22 cellular contexts compared by ENCODE assay signal in genomic region chr6:159837511-159837910, GRCh38. TPM values are rescaled to one million over a fixed set of nuclear protein-coding genes. Genes with fewer than 3 reads are reported as not detected.
DNase-seq lines count a peak whose midpoint lies in the region; FAIRE-seq and TF ChIP-seq lines count a peak whose summit lies in the region.
"Had no signal": no experiment of that assay in that cellular context is flagged by ENCODE, and none has a peak within 500 bp of the region (broad histone marks: within the 10 kb centered on the region; RNA-seq: fewer than 3 reads in every experiment).

No MANE protein-coding gene starts in this region.

- intact Hi-C loops in uterus (cut with DNase I; ENCODE audit: low total_unique reads): no loop called here

- no peaks in the 10 kb centered on the region for H4K20me1 ChIP-seq in BLaER1 treated with 17β-estradiol and CSF1 and Interleukin-3, amounts not matched to agents 10 nM and 100 nM

- H3K9me3 ChIP-seq in BLaER1 treated with 17β-estradiol and CSF1 and Interleukin-3, amounts not matched to agents 10 nM and 100 nM (replicated peaks in 1 of 11): no peaks in the 10 kb centered on the region
- no peaks in the 10 kb centered on the region for H3K9me3 ChIP-seq in uterus
- H3K9me3 ChIP-seq: HAP-1 had no signal

- TF ChIP-seq CTCF in coronary artery (IDR thresholded peaks at IDR 0.05) (no peak), uterus (IDR thresholded peaks at IDR 0.05) (no peak)

- H3K4me1 ChIP-seq in BLaER1 treated with 17β-estradiol and CSF1 and Interleukin-3, amounts not matched to agents 10 nM and 100 nM: peaks cover 26 to 58% (median 44%) of the 10 kb centered on the region in 10 experiments
- peaks cover 0 to 5% of the 10 kb centered on the region in 2 donors for H3K4me1 ChIP-seq in uterus
- H3K4me1 ChIP-seq: HAP-1 had no signal

- no peaks in the 10 kb centered on the region for H3K27me3 ChIP-seq in BLaER1 treated with 17β-estradiol and CSF1 and Interleukin-3, amounts not matched to agents 10 nM and 100 nM
- no peaks in the 10 kb centered on the region for H3K27me3 ChIP-seq in uterus

- H3K27ac ChIP-seq in BLaER1 treated with 17β-estradiol and CSF1 and Interleukin-3, amounts not matched to agents 10 nM and 100 nM: peak overlapping the region in 3 of 11 experiments; percentile 36 to 55 (median 50); a peak in 2 of 22 replicates
- H3K27ac ChIP-seq in coronary artery (peak overlapping the region in 1 of 2 donors; percentile 87), uterus (peak overlapping the region; percentile 90 to 92)
- H3K27ac ChIP-seq: GM23248 had no signal

- no peak for TF ChIP-seq POLR2A in uterus (IDR thresholded peaks at IDR 0.05)

- H3K36me3 ChIP-seq in BLaER1 treated with 17β-estradiol and CSF1 and Interleukin-3, amounts not matched to agents 10 nM and 100 nM: no peaks in the 10 kb centered on the region
- H3K36me3 ChIP-seq in uterus: no peaks in the 10 kb centered on the region
- H3K36me3 ChIP-seq: HAP-1 had no signal

- H3K9ac ChIP-seq in BLaER1 treated with 17β-estradiol and CSF1 and Interleukin-3, amounts not matched to agents 10 nM and 100 nM: peak overlapping the region in 1 of 11 experiments; percentile 65; a peak in 2 of 22 replicates
- H3K9ac ChIP-seq: GM23248 had no signal

- H3K4me2 ChIP-seq in BLaER1 treated with 17β-estradiol and CSF1 and Interleukin-3, amounts not matched to agents 10 nM and 100 nM: peak overlapping the region; percentile 79 to 98 (median 90)

- H3K4me3 ChIP-seq in BLaER1 treated with 17β-estradiol and CSF1 and Interleukin-3, amounts not matched to agents 10 nM and 100 nM: peak overlapping the region in 1 of 10 experiments; percentile 54; a peak in 2 of 20 replicates
- H3K4me3 ChIP-seq in coronary artery (peak overlapping the region; percentile 58), uterus (no peak overlapping the region)
- H3K4me3 ChIP-seq: GM12878, GM23248, HAP-1 had no signal

- no peak for FAIRE-seq in GM19239 (lab: Jason Lieb, UNC)
- FAIRE-seq: D721Med, GM12878, GM18507, H54 had no signal

- DNase-seq in coronary artery (ENCODE audit: low spot score): no peak
- DNase-seq in mesenteric fat pad (ENCODE audit: low spot score): peak; percentile 64
- DNase-seq in uterus: no peak
- no peak for DNase-seq in cortex of kidney (lab: John Stamatoyannopoulos, UW)
- no peak for DNase-seq in GM19239 (ENCODE audit: insufficient read length, low spot score)
- DNase-seq in OCI-M2 (lab: John Stamatoyannopoulos, UW; ENCODE audit: unreplicated experiment): no peak
- DNase-seq: CD4-positive, alpha-beta T cell; CD8-positive, alpha-beta memory T cell; DMS 273 treated with DMSO at 0.1 percent for 48 hours; DMS79; EL; GDM1; GM23248; HFFc6 had no signal

RNA-seq across cellular contexts. Expression of gene PNLDC1, which starts 37.4 kb away (rescaled TPM):
- total RNA-seq in mesenteric fat pad: not detected
- under 1 TPM in 1 of 4 donors, not detected in 3; 0.69 TPM for total RNA-seq in uterus
- total RNA-seq: A172, GM23248, HFFc6 had no signal

RNA-seq across cellular contexts. Expression of gene MRPL18, which starts 47.2 kb away (rescaled TPM):
- total RNA-seq in mesenteric fat pad (59.3 TPM), uterus (10 to 100 TPM; 23.5 to 66.0 (median 46.8) TPM)

RNA-seq across cellular contexts. Expression of gene TCP1, which starts 48.1 kb away (rescaled TPM):
- 170 TPM for total RNA-seq in mesenteric fat pad
- total RNA-seq in uterus: 100 to 1,000 TPM; 109 to 241 (median 170) TPM

RNA-seq across cellular contexts. Expression of gene MAS1, which starts 53.3 kb away (rescaled TPM):
- total RNA-seq in mesenteric fat pad (not detected), uterus (under 1 TPM; under 0.01 to 0.58 (median 0.43) TPM)
- total RNA-seq: A172; A673; CD4-positive, alpha-beta T cell; CD8-positive, alpha-beta memory T cell; GM23248; HFFc6 had no signal
